ENCODE assay signal across 1 cellular context in genomic region chr3:167614196-167614595, GRCh38. TPM values are rescaled to one million over a fixed set of nuclear protein-coding genes. Genes with fewer than 3 reads are reported as not detected.
"Had no signal": no experiment of that assay in that cellular context is flagged by ENCODE, and none has a peak within 500 bp of the region (broad histone marks: within the 10 kb centered on the region; RNA-seq: fewer than 3 reads in every experiment).

No MANE protein-coding gene starts in this region.

RNA-seq across cellular contexts. Expression of gene WDR49, which starts 39.5 kb away (rescaled TPM):
- total RNA-seq: suprapubic skin had no signal
